In the genomic region with DNA sequence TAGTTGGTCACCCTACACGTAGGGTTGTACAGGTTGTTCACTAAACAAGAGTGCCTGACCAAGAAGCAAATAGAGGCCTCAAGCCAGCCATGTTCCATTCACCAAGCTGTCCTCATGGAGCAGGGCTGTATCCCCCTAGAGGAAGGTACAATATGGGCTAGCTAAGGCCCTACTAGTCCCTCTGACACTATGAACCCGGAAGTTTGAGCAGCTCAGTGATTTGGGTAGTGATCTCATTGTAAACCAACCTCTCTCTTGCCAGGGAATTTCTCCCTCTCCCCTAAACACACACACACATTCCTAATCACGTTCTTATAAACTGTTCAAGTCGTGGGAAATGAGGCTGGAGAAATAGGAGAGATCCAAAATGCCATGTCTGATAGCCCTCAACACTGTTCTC, we compare ENCODE assay signal across 24 cellular contexts. TPM values are rescaled to one million over a fixed set of nuclear protein-coding genes. Genes with fewer than 3 reads are reported as not detected.
"Had no signal": no experiment of that assay in that cellular context is flagged by ENCODE, and none has a peak within 500 bp of the region (broad histone marks: within the 10 kb centered on the region; RNA-seq: fewer than 3 reads in every experiment).

No MANE protein-coding gene starts in this region.

- H3K9me3 ChIP-seq: gastrocnemius medialis, left ventricle myocardium inferior, thoracic aorta, upper lobe of left lung had no signal

- H3K36me3 Mint-ChIP-seq: memory B cell; stimulated activated memory B cell treated with anti-CD40 and anti-IgM and Interleukin-4, amounts not matched to agents 10 μg/mL and 1 μg/mL and 100 μg/mL, for 72 hours had no signal

- DNase-seq: activated CD4-positive, alpha-beta T cell treated with anti-CD3 and anti-CD28 coated beads, Interleukin-2, amount 50 U/mL, for 1 hour; activated CD4-positive, CD25-positive, alpha-beta regulatory T cell; activated CD8-positive, alpha-beta memory T cell treated with anti-CD3 and anti-CD28 coated beads, Interleukin-2, amount 50 U/mL, for 4 hours; activated effector memory CD4-positive, alpha-beta T cell treated with Interleukin-2 at 50 U/mL for 16 hours; activated naive CD4-positive, alpha-beta T cell treated with anti-CD3 and anti-CD28 coated beads, Interleukin-2, amount 50 U/mL, for 16 hours; activated T-cell treated with anti-CD3 and anti-CD28 coated beads, Interleukin-2, amount 50 U/mL, for 4 hours; aorta; gastrocnemius medialis; head of caudate nucleus; left ventricle myocardium inferior; naive thymus-derived CD4-positive, alpha-beta T cell; stimulated activated CD4-positive, alpha-beta T cell treated with anti-CD3 and anti-CD28 coated beads, Interleukin-4, amount 100 ng/mL, for 4 hours; T-helper 1 cell; T-helper 9 cell; upper lobe of left lung had no signal

- H3K27ac Mint-ChIP-seq: memory B cell; naive thymus-derived CD4-positive, alpha-beta T cell; stimulated activated memory B cell treated with anti-CD40 and anti-IgM and Interleukin-4, amounts not matched to agents 10 μg/mL and 1 μg/mL and 100 μg/mL, for 72 hours had no signal

- ATAC-seq: activated T-cell treated with anti-CD3 and anti-CD28 coated beads, Interleukin-2, amount 50 U/mL, for 4 hours; esophagus mucosa; gastrocnemius medialis; naive thymus-derived CD4-positive, alpha-beta T cell; sciatic nerve; stimulated activated memory B cell treated with anti-CD40 and anti-IgM and Interleukin-4, amounts not matched to agents 10 μg/mL and 1 μg/mL and 100 μg/mL, for 72 hours had no signal

- H3K4me3 Mint-ChIP-seq: activated T-cell treated with anti-CD3 and anti-CD28 coated beads, Interleukin-2, amount 50 U/mL, for 4 hours; memory B cell; naive thymus-derived CD4-positive, alpha-beta T cell; stimulated activated memory B cell treated with anti-CD40 and anti-IgM and Interleukin-4, amounts not matched to agents 10 μg/mL and 1 μg/mL and 100 μg/mL, for 72 hours had no signal

- H3K9me3 Mint-ChIP-seq: activated T-cell treated with anti-CD3 and anti-CD28 coated beads, Interleukin-2, amount 50 U/mL, for 4 hours; memory B cell had no signal

- H3K4me1 ChIP-seq: gastrocnemius medialis, parathyroid adenoma had no signal

- H3K9ac ChIP-seq: parathyroid adenoma had no signal

- H2AFZ ChIP-seq: parathyroid adenoma had no signal

- H3K79me2 ChIP-seq: parathyroid adenoma had no signal

- FAIRE-seq: endometrium, keratinocyte had no signal

- H3K36me3 ChIP-seq: gastrocnemius medialis, left ventricle myocardium inferior, thoracic aorta, upper lobe of left lung had no signal

- H3K4me3 ChIP-seq: coronary artery, gastrocnemius medialis, left ventricle myocardium inferior, thoracic aorta, upper lobe of left lung had no signal

- H3K27ac ChIP-seq: coronary artery, gastrocnemius medialis, left ventricle myocardium inferior, parathyroid adenoma, thoracic aorta, upper lobe of left lung had no signal

RNA-seq across cellular contexts. Expression of a gene that starts 6.7 kb away (rescaled TPM):
- polyA plus RNA-seq: naive thymus-derived CD4-positive, alpha-beta T cell had no signal

RNA-seq across cellular contexts. Expression of a gene that starts 35.6 kb away (rescaled TPM):
- polyA plus RNA-seq: naive thymus-derived CD4-positive, alpha-beta T cell had no signal
